ENCODE assay signal across 17 cellular contexts in the genomic region with DNA sequence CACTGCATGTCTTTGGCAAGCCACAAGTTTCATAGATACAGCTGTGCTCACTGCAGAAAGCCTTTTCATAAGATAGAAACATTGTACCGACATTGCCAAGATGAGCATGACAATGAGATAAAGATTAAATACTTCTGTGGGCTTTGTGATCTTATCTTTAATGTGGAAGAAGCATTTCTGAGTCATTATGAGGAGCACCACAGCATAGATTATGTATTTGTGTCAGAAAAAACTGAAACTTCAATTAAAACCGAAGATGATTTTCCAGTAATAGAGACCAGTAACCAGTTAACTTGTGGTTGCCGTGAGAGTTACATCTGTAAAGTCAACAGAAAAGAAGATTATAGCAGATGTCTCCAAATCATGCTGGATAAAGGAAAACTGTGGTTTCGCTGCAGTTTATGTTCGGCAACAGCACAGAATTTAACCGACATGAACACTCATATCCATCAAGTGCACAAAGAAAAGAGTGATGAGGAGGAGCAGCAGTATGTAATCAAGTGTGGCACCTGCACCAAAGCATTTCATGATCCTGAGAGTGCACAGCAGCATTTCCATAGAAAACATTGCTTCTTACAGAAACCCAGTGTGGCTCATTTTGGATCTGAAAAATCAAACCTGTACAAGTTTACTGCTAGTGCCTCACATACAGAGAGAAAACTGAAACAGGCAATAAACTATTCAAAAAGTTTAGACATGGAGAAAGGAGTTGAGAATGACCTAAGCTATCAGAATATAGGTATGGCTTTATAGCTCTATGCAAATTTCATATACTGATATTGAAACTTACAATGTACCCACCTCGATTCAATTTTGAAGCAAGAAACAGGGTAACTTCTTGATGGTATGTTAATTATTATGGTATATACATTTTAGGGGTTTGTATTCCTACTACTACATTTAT. TPM values are rescaled to one million over a fixed set of nuclear protein-coding genes. Genes with fewer than 3 reads are reported as not detected.
DNase-seq lines count a peak whose midpoint lies in the region; ATAC-seq, FAIRE-seq and TF ChIP-seq lines count a peak whose summit lies in the region.
"Had no signal": no experiment of that assay in that cellular context is flagged by ENCODE, and none has a peak within 500 bp of the region (broad histone marks: within the 10 kb centered on the region; RNA-seq: fewer than 3 reads in every experiment).

No MANE protein-coding gene starts in this region.

- H3K9me3 Mint-ChIP-seq in activated naive CD8-positive, alpha-beta T cell treated with anti-CD3 and anti-CD28 coated beads for 36 hours = no peaks in the 10 kb centered on the region
- H3K9me3 Mint-ChIP-seq: activated B cell treated with CpG ODN at 0.5 μM for 24 hours, neural crest cell had no signal

- no peak for TF ChIP-seq CTCF in D721Med (IDR thresholded peaks at IDR 0.05; ENCODE audit: insufficient read depth, missing control alignments)

- 0 out of 3 replicates have a peak, but pooled peaks have one; percentile 39 for ATAC-seq in SK-N-SH treated with all-trans-retinoic acid at 6 μM for 48 hours
- ATAC-seq in GM21526 (IDR thresholded peaks at IDR 0.05; ENCODE audit: low FRiP score, unreplicated experiment) = no peak
- ATAC-seq in GM18498 (IDR thresholded peaks at IDR 0.05; ENCODE audit: unreplicated experiment) = no peak

- FAIRE-seq in D721Med (lab: Jason Lieb, UNC) = no peak
- FAIRE-seq: RCC 7860 had no signal

- peaks cover 41% of the 10 kb centered on the region for H3K36me3 Mint-ChIP-seq in activated naive CD8-positive, alpha-beta T cell treated with anti-CD3 and anti-CD28 coated beads for 36 hours

- no peaks in the 10 kb centered on the region for H3K27me3 Mint-ChIP-seq in activated naive CD8-positive, alpha-beta T cell treated with anti-CD3 and anti-CD28 coated beads for 36 hours
- H3K27me3 Mint-ChIP-seq: activated B cell treated with CpG ODN at 0.5 μM for 24 hours had no signal

- H3K4me3 Mint-ChIP-seq in activated naive CD8-positive, alpha-beta T cell treated with anti-CD3 and anti-CD28 coated beads for 36 hours = no peak overlapping the region
- H3K4me3 Mint-ChIP-seq: activated B cell treated with CpG ODN at 0.5 μM for 24 hours, neural crest cell had no signal

- H3K4me1 Mint-ChIP-seq in activated naive CD8-positive, alpha-beta T cell treated with anti-CD3 and anti-CD28 coated beads for 36 hours = peaks cover 22% of the 10 kb centered on the region
- H3K4me1 Mint-ChIP-seq: activated B cell treated with CpG ODN at 0.5 μM for 24 hours, neural crest cell had no signal

- peak; percentile 17 for DNase-seq in stimulated activated CD4-positive, alpha-beta T cell treated with anti-CD3 and anti-CD28 coated beads, Interleukin-15, amount 100 ng/mL, for 24 hours
- no peak for DNase-seq in stimulated activated CD4-positive, alpha-beta T cell treated with anti-CD3 and anti-CD28 coated beads, Interleukin-2, amount 100 ng/mL, for 24 hours
- DNase-seq in activated naive CD8-positive, alpha-beta T cell treated with anti-CD3 and anti-CD28 coated beads for 36 hours = no peak
- DNase-seq in D721Med (ENCODE audit: insufficient read length, low spot score) = no peak
- DNase-seq: activated B cell treated with CpG ODN at 0.5 μM for 24 hours, amygdala, left ventricle myocardium inferior, NCI-H2107, NCI-H510A, posterior cingulate gyrus, sigmoid colon, T-helper 9 cell had no signal

- H3K27ac Mint-ChIP-seq in activated naive CD8-positive, alpha-beta T cell treated with anti-CD3 and anti-CD28 coated beads for 36 hours = peak overlapping the region; percentile 78
- H3K27ac Mint-ChIP-seq: activated B cell treated with CpG ODN at 0.5 μM for 24 hours had no signal

TF ChIP-seq in SK-N-SH treated with all-trans-retinoic acid at 6 μM for 48 hours, 23 proteins besides CTCF, POLR2A, EP300 and RAD21:
- TF ChIP-seq, protein P1, sequence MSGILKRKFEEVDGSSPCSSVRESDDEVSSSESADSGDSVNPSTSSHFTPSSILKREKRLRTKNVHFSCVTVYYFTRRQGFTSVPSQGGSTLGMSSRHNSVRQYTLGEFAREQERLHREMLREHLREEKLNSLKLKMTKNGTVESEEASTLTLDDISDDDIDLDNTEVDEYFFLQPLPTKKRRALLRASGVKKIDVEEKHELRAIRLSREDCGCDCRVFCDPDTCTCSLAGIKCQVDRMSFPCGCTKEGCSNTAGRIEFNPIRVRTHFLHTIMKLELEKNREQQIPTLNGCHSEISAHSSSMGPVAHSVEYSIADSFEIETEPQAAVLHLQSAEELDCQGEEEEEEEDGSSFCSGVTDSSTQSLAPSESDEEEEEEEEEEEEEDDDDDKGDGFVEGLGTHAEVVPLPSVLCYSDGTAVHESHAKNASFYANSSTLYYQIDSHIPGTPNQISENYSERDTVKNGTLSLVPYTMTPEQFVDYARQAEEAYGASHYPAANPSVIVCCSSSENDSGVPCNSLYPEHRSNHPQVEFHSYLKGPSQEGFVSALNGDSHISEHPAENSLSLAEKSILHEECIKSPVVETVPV (CRISPR knock-in tag; IDR thresholded peaks at IDR 0.05) = no peak
- TF ChIP-seq TOX (CRISPR knock-in tag; IDR thresholded peaks at IDR 0.05; ENCODE audit: borderline replicate concordance) = no peak
- no peak for TF ChIP-seq ZFP3 (CRISPR knock-in tag; IDR thresholded peaks at IDR 0.05)
- TF ChIP-seq ZNF565 (CRISPR knock-in tag; conservative IDR thresholded peaks at IDR 0.05; ENCODE audit: low read depth) = no peak
- TF ChIP-seq PPARA (CRISPR knock-in tag; IDR thresholded peaks at IDR 0.05; ENCODE audit: borderline replicate concordance) = no peak
- no peak for TF ChIP-seq GLIS3 (CRISPR knock-in tag; IDR thresholded peaks at IDR 0.05)
- no peak for TF ChIP-seq ZNF8 (CRISPR knock-in tag; IDR thresholded peaks at IDR 0.05)
- TF ChIP-seq SNAI2 (CRISPR knock-in tag; IDR thresholded peaks at IDR 0.05) = no peak
- TF ChIP-seq TCF4 (CRISPR knock-in tag; IDR thresholded peaks at IDR 0.05; ENCODE audit: borderline replicate concordance) = no peak
- TF ChIP-seq OSR1 (CRISPR knock-in tag; IDR thresholded peaks at IDR 0.05) = no peak
- TF ChIP-seq, protein P2, sequence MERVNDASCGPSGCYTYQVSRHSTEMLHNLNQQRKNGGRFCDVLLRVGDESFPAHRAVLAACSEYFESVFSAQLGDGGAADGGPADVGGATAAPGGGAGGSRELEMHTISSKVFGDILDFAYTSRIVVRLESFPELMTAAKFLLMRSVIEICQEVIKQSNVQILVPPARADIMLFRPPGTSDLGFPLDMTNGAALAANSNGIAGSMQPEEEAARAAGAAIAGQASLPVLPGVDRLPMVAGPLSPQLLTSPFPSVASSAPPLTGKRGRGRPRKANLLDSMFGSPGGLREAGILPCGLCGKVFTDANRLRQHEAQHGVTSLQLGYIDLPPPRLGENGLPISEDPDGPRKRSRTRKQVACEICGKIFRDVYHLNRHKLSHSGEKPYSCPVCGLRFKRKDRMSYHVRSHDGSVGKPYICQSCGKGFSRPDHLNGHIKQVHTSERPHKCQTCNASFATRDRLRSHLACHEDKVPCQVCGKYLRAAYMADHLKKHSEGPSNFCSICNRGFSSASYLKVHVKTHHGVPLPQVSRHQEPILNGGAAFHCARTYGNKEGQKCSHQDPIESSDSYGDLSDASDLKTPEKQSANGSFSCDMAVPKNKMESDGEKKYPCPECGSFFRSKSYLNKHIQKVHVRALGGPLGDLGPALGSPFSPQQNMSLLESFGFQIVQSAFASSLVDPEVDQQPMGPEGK (CRISPR knock-in tag; IDR thresholded peaks at IDR 0.05; ENCODE audit: borderline replicate concordance) = no peak
- TF ChIP-seq ISL1 (CRISPR knock-in tag; IDR thresholded peaks at IDR 0.05) = no peak
- no peak for TF ChIP-seq CSDC2 (CRISPR knock-in tag; IDR thresholded peaks at IDR 0.05)
TF ChIP-seq in SK-N-SH treated with all-trans-retinoic acid at 6 μM for 48 hours: peak in this region for 0.

RNA-seq across cellular contexts. Expression of a gene that starts 23.9 kb away (rescaled TPM):
- total RNA-seq in activated naive CD8-positive, alpha-beta T cell treated with anti-CD3 and anti-CD28 coated beads for 36 hours = 10 to 100 TPM; 12.4 to 12.6 TPM

RNA-seq across cellular contexts. Expression of a gene that starts 58.2 kb away (rescaled TPM):
- total RNA-seq in activated naive CD8-positive, alpha-beta T cell treated with anti-CD3 and anti-CD28 coated beads for 36 hours = 10 to 100 TPM; 47.5 to 52.3 TPM
